10 cellular contexts compared by ENCODE assay signal in the genomic region with DNA sequence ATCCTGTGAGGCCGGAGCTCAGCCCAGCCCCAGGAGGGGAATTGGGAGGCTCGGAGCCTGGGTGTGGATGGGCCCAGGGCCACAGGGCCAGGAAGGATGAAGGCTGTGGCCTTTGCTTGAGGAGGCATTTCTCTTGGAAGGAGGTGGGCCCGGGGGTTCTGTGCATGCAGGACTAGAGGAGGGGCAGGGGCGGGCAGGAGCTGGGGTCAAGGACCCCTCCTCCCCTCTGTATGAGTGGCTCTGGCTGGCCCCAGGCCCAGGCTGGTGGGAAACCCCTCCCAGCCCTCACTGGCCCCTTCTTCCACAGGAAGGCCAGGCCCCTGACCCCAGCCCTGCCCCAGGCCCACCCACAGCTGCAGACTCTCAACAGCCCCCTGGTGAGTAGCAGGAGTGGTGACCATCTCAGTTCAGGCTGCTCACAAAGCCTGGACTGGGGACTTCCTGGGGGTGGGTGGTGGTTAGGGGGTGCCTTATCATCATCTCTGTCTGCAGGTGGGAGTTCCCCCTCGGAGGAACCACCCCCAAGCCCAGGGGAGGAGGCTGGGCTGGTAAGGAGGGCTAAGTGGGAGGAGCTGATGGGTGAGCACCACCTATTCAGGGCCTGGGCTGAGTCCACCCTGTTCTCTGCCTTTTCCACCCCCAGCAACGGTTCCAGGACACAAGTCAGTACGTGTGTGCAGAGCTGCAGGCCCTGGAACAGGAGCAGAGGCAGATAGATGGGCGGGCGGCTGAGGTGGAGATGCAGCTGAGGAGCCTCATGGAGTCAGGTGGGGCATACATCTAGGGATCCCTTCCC. TPM values are rescaled to one million over a fixed set of nuclear protein-coding genes. Genes with fewer than 3 reads are reported as not detected.
A peak's percentile ranks its signal among the peaks of the same experiment; 100 is the strongest.
DNase-seq lines count a peak whose midpoint lies in the region; ATAC-seq and TF ChIP-seq lines count a peak whose summit lies in the region.
"Had no signal": no experiment of that assay in that cellular context is flagged by ENCODE, and none has a peak within 500 bp of the region (broad histone marks: within the 10 kb centered on the region; RNA-seq: fewer than 3 reads in every experiment).

No MANE protein-coding gene starts in this region.

- TF ChIP-seq CTCF in BE2C (IDR thresholded peaks at IDR 0.05; ENCODE audit: low read depth, low read length) (no peak), brain microvascular endothelial cell (IDR thresholded peaks at IDR 0.05; ENCODE audit: low read depth, low read length, missing control alignments) (no peak)

- no peaks in the 10 kb centered on the region for H3K27me3 Mint-ChIP-seq in CD4-positive, CD25-positive, alpha-beta regulatory T cell
- no peaks in the 10 kb centered on the region for H3K27me3 Mint-ChIP-seq in activated CD8-positive, alpha-beta T cell treated with anti-CD3 and anti-CD28 coated beads, Interleukin-2, amount 10 ng/mL, durations not matched to agents 7 days and 5 days (ENCODE audit: low read depth)
- no peaks in the 10 kb centered on the region for H3K27me3 Mint-ChIP-seq in naive thymus-derived CD8-positive, alpha-beta T cell

- POLR2A ChIA-PET in activated CD8-positive, alpha-beta T cell treated with anti-CD3 and anti-CD28 coated beads, Interleukin-2, amount 10 ng/mL, durations not matched to agents 7 days and 5 days (lab: Charles Lee): interaction anchor here (0.5 to 1.5 kb wide), 5 partner anchors 17 to 36 kb away, joined by 3 to 6 read pairs (median 3); a partner anchor contains a TSS
- POLR2A ChIA-PET in naive thymus-derived CD8-positive, alpha-beta T cell (lab: Charles Lee): interaction anchor here (0.6 to 11.7 kb wide), 8 partner anchors 14 to 92 kb away, joined by 3 to 139 read pairs (median 4); a partner anchor contains a TSS

- H3K4me1 ChIP-seq in CD4-positive, CD25-positive, alpha-beta regulatory T cell (ENCODE audit: control insufficient read depth, insufficient read depth, low read length, poor library complexity, severe bottlenecking): peaks cover 19% of the 10 kb centered on the region
- no peaks in the 10 kb centered on the region for H3K4me1 ChIP-seq in BE2C

- H3K27me3 ChIP-seq in CD4-positive, CD25-positive, alpha-beta regulatory T cell (ENCODE audit: control insufficient read depth, insufficient read depth, low read length): no peaks in the 10 kb centered on the region
- H3K27me3 ChIP-seq in BE2C: no peaks in the 10 kb centered on the region
- H3K27me3 ChIP-seq in brain microvascular endothelial cell (replicated peaks): no peaks in the 10 kb centered on the region
- H3K27me3 ChIP-seq: SJSA1 had no signal

- H3K27ac Mint-ChIP-seq in CD4-positive, CD25-positive, alpha-beta regulatory T cell: peak overlapping the region in 1 of 3 donors; percentile 66
- peak overlapping the region; percentile 94 for H3K27ac Mint-ChIP-seq in activated CD8-positive, alpha-beta T cell treated with anti-CD3 and anti-CD28 coated beads, Interleukin-2, amount 10 ng/mL, durations not matched to agents 7 days and 5 days
- H3K27ac Mint-ChIP-seq in naive thymus-derived CD8-positive, alpha-beta T cell: peak overlapping the region in 8 of 10 donors; percentile 1 to 82 (median 72)

- no peaks in the 10 kb centered on the region for H3K9me3 ChIP-seq in CD4-positive, CD25-positive, alpha-beta regulatory T cell (ENCODE audit: control insufficient read depth in 2 of 2, low read length in 2 of 2)
- no peaks in the 10 kb centered on the region for H3K9me3 ChIP-seq in BE2C
- H3K9me3 ChIP-seq: Caco-2 had no signal

- H3K9me3 Mint-ChIP-seq in CD4-positive, CD25-positive, alpha-beta regulatory T cell: no peaks in the 10 kb centered on the region
- no peaks in the 10 kb centered on the region for H3K9me3 Mint-ChIP-seq in activated CD8-positive, alpha-beta T cell treated with anti-CD3 and anti-CD28 coated beads, Interleukin-2, amount 10 ng/mL, durations not matched to agents 7 days and 5 days (ENCODE audit: insufficient read depth)
- no peaks in the 10 kb centered on the region for H3K9me3 Mint-ChIP-seq in naive thymus-derived CD8-positive, alpha-beta T cell

- peaks cover 14% of the 10 kb centered on the region for H3K36me3 ChIP-seq in CD4-positive, CD25-positive, alpha-beta regulatory T cell (ENCODE audit: control insufficient read depth, insufficient read depth, low read length)
- H3K36me3 ChIP-seq in BE2C (no peaks in the 10 kb centered on the region), brain microvascular endothelial cell (replicated peaks) (peaks cover 25% of the 10 kb centered on the region)

- H3K36me3 Mint-ChIP-seq in CD4-positive, CD25-positive, alpha-beta regulatory T cell: peaks cover 4% of the 10 kb centered on the region
- peaks cover 39% of the 10 kb centered on the region for H3K36me3 Mint-ChIP-seq in activated CD8-positive, alpha-beta T cell treated with anti-CD3 and anti-CD28 coated beads, Interleukin-2, amount 10 ng/mL, durations not matched to agents 7 days and 5 days (ENCODE audit: low read depth)
- H3K36me3 Mint-ChIP-seq in naive thymus-derived CD8-positive, alpha-beta T cell: peaks cover 0 to 29% (median 0%) of the 10 kb centered on the region in 3 donors

- CTCF ChIA-PET in activated CD8-positive, alpha-beta T cell treated with anti-CD3 and anti-CD28 coated beads, Interleukin-2, amount 10 ng/mL, durations not matched to agents 7 days and 5 days (lab: Charles Lee): interaction anchor here (0.6 to 12.3 kb wide), 11 partner anchors 8 to 228 kb away, joined by 3 to 172 read pairs (median 4); a partner anchor contains a TSS

- no peak for DNase-seq in CD4-positive, CD25-positive, alpha-beta regulatory T cell
- DNase-seq in GM19238 (ENCODE audit: insufficient read length, low spot score): peak; percentile 75
- DNase-seq in activated CD8-positive, alpha-beta T cell treated with anti-CD3 and anti-CD28 coated beads, Interleukin-2, amount 10 ng/mL, durations not matched to agents 7 days and 5 days: peak; percentile 56
- peak in 7 of 10 donors; percentile 36 to 69 (median 47) for DNase-seq in naive thymus-derived CD8-positive, alpha-beta T cell
- no peak for DNase-seq in BE2C
- no peak for DNase-seq in brain microvascular endothelial cell
- DNase-seq in NCI-H1694 treated with DMSO at 0.1 percent for 48 hours (lab: John Stamatoyannopoulos, UW): no peak

- peak overlapping the region; percentile 23 for H3K27ac ChIP-seq in CD4-positive, CD25-positive, alpha-beta regulatory T cell (ENCODE audit: insufficient read depth, low read length, poor library complexity, severe bottlenecking)
- no peak overlapping the region for H3K27ac ChIP-seq in brain microvascular endothelial cell
- H3K27ac ChIP-seq: SJSA1 had no signal

- peak in 1 of 2 donors; percentile 6 for ATAC-seq in CD4-positive, CD25-positive, alpha-beta regulatory T cell (ENCODE audit: low read depth in 2 of 2)
- ATAC-seq in activated CD8-positive, alpha-beta T cell treated with anti-CD3 and anti-CD28 coated beads, Interleukin-2, amount 10 ng/mL, durations not matched to agents 7 days and 5 days: peak; percentile 26
- ATAC-seq in naive thymus-derived CD8-positive, alpha-beta T cell: peak; percentile 51 to 73
- ATAC-seq in HG03039 (IDR thresholded peaks at IDR 0.05; ENCODE audit: unreplicated experiment): no peak

- in situ Hi-C loops in brain microvascular endothelial cell (cut with HindIII; ENCODE audit: low pct_ligation_motif_present, low sequenced_read_pairs): no loop called here

- peaks cover 0 to 33% (median 13%) of the 10 kb centered on the region in 4 donors for H3K4me1 Mint-ChIP-seq in CD4-positive, CD25-positive, alpha-beta regulatory T cell
- peaks cover 42% of the 10 kb centered on the region for H3K4me1 Mint-ChIP-seq in activated CD8-positive, alpha-beta T cell treated with anti-CD3 and anti-CD28 coated beads, Interleukin-2, amount 10 ng/mL, durations not matched to agents 7 days and 5 days (ENCODE audit: low read depth)
- H3K4me1 Mint-ChIP-seq in naive thymus-derived CD8-positive, alpha-beta T cell: peaks cover 14 to 43% (median 36%) of the 10 kb centered on the region in 4 donors

- H3K4me3 ChIP-seq in CD4-positive, CD25-positive, alpha-beta regulatory T cell (ENCODE audit: low read depth, low read length): no peak overlapping the region
- H3K4me3 ChIP-seq in BE2C (ENCODE audit: low read depth, low read length) (no peak overlapping the region), brain microvascular endothelial cell (ENCODE audit: low read depth, low read length) (no peak overlapping the region)
- H3K4me3 ChIP-seq: SJSA1 had no signal

- no peak overlapping the region for H3K4me3 Mint-ChIP-seq in CD4-positive, CD25-positive, alpha-beta regulatory T cell
- no peak overlapping the region for H3K4me3 Mint-ChIP-seq in activated CD8-positive, alpha-beta T cell treated with anti-CD3 and anti-CD28 coated beads, Interleukin-2, amount 10 ng/mL, durations not matched to agents 7 days and 5 days
- H3K4me3 Mint-ChIP-seq in naive thymus-derived CD8-positive, alpha-beta T cell: peak overlapping the region in 1 of 10 donors; percentile 11

RNA-seq across cellular contexts. Expression of a gene that starts 6.0 kb away (rescaled TPM):
- total RNA-seq in CD4-positive, CD25-positive, alpha-beta regulatory T cell: 5.5 TPM
- polyA plus RNA-seq in CD4-positive, CD25-positive, alpha-beta regulatory T cell: 1 to 10 TPM in 1 of 4 donors, under 1 TPM in 2, not detected in 1; 0.19 to 1.5 (median 0.76) TPM
- under 1 TPM; 0.95 to 0.99 TPM for total RNA-seq in activated CD8-positive, alpha-beta T cell treated with anti-CD3 and anti-CD28 coated beads, Interleukin-2, amount 10 ng/mL, durations not matched to agents 7 days and 5 days
- 1 to 10 TPM; 2.4 to 5.0 TPM for total RNA-seq in naive thymus-derived CD8-positive, alpha-beta T cell
- under 1 TPM in 1 of 3 donors, not detected in 2; 0.34 TPM for polyA plus RNA-seq in naive thymus-derived CD8-positive, alpha-beta T cell
- 2.2 TPM for polyA plus RNA-seq in BE2C (2012; ENCODE audit: insufficient read depth, insufficient read length, low read depth)

RNA-seq across cellular contexts. Expression of a gene that starts 13.8 kb away (rescaled TPM):
- 143 TPM for total RNA-seq in CD4-positive, CD25-positive, alpha-beta regulatory T cell
- polyA plus RNA-seq in CD4-positive, CD25-positive, alpha-beta regulatory T cell: 10 to 100 TPM in 1 of 4 donors, 1 to 10 TPM in 3; 7.8 to 11.6 (median 8.7) TPM
- 10 to 100 TPM; 94.4 to 95.3 TPM for total RNA-seq in activated CD8-positive, alpha-beta T cell treated with anti-CD3 and anti-CD28 coated beads, Interleukin-2, amount 10 ng/mL, durations not matched to agents 7 days and 5 days
- 100 to 1,000 TPM; 101 to 108 TPM for total RNA-seq in naive thymus-derived CD8-positive, alpha-beta T cell
- 10 to 100 TPM; 10.8 to 19.8 (median 11.5) TPM for polyA plus RNA-seq in naive thymus-derived CD8-positive, alpha-beta T cell
- polyA plus RNA-seq in BE2C (2012; ENCODE audit: insufficient read depth, insufficient read length, low read depth): 3.9 TPM

RNA-seq across cellular contexts. Expression of a gene that starts 17.3 kb away (rescaled TPM):
- 49.4 TPM for total RNA-seq in CD4-positive, CD25-positive, alpha-beta regulatory T cell
- polyA plus RNA-seq in CD4-positive, CD25-positive, alpha-beta regulatory T cell: 100 to 1,000 TPM in 3 of 4 donors, 10 to 100 TPM in 1; 77.1 to 158 (median 115) TPM
- 10 to 100 TPM; 32.0 to 33.6 TPM for total RNA-seq in activated CD8-positive, alpha-beta T cell treated with anti-CD3 and anti-CD28 coated beads, Interleukin-2, amount 10 ng/mL, durations not matched to agents 7 days and 5 days
- 10 to 100 TPM; 39.3 to 42.1 TPM for total RNA-seq in naive thymus-derived CD8-positive, alpha-beta T cell
- 100 to 1,000 TPM in 2 of 3 donors, 10 to 100 TPM in 1; 70.9 to 122 (median 101) TPM for polyA plus RNA-seq in naive thymus-derived CD8-positive, alpha-beta T cell
- 68.0 TPM for polyA plus RNA-seq in BE2C (2012; ENCODE audit: insufficient read depth, insufficient read length, low read depth)

RNA-seq across cellular contexts. Expression of a gene that starts 19.4 kb away (rescaled TPM):
- total RNA-seq in CD4-positive, CD25-positive, alpha-beta regulatory T cell: 34.6 TPM
- polyA plus RNA-seq in CD4-positive, CD25-positive, alpha-beta regulatory T cell: 10 to 100 TPM; 64.6 to 84.7 (median 73.1) TPM
- 10 to 100 TPM; 39.2 to 40.7 TPM for total RNA-seq in activated CD8-positive, alpha-beta T cell treated with anti-CD3 and anti-CD28 coated beads, Interleukin-2, amount 10 ng/mL, durations not matched to agents 7 days and 5 days
- total RNA-seq in naive thymus-derived CD8-positive, alpha-beta T cell: 10 to 100 TPM; 31.5 to 32.7 TPM
- 10 to 100 TPM; 62.9 to 86.3 (median 80.1) TPM for polyA plus RNA-seq in naive thymus-derived CD8-positive, alpha-beta T cell
- 321 TPM for polyA plus RNA-seq in BE2C (2012; ENCODE audit: insufficient read depth, insufficient read length, low read depth)

RNA-seq across cellular contexts. Expression of a gene that starts 24.4 kb away (rescaled TPM):
- total RNA-seq in CD4-positive, CD25-positive, alpha-beta regulatory T cell: 73.1 TPM
- polyA plus RNA-seq in CD4-positive, CD25-positive, alpha-beta regulatory T cell: 10 to 100 TPM in 2 of 4 donors, 1 to 10 TPM in 2; 8.1 to 11.6 (median 9.8) TPM
- total RNA-seq in activated CD8-positive, alpha-beta T cell treated with anti-CD3 and anti-CD28 coated beads, Interleukin-2, amount 10 ng/mL, durations not matched to agents 7 days and 5 days: 10 to 100 TPM; 56.7 to 66.5 TPM
- 10 to 100 TPM; 61.6 to 66.3 TPM for total RNA-seq in naive thymus-derived CD8-positive, alpha-beta T cell
- 10 to 100 TPM in 2 of 3 donors, 1 to 10 TPM in 1; 8.7 to 20.5 (median 12.7) TPM for polyA plus RNA-seq in naive thymus-derived CD8-positive, alpha-beta T cell
- polyA plus RNA-seq in BE2C (2012; ENCODE audit: insufficient read depth, insufficient read length, low read depth): 38.5 TPM

Comparison
In these comparisons a context has a peak if more than half of its experiments do, and no peak if none do; other contexts are left out.
1. DNase-seq: peak in GM19238 (single experiment), activated CD8-positive, alpha-beta T cell treated with anti-CD3 and anti-CD28 coated beads, Interleukin-2, amount 10 ng/mL, durations not matched to agents 7 days and 5 days (single experiment) and naive thymus-derived CD8-positive, alpha-beta T cell (7 of 10); none in CD4-positive, CD25-positive, alpha-beta regulatory T cell (0 of 3), BE2C (single experiment), brain microvascular endothelial cell (single experiment) and NCI-H1694 treated with DMSO at 0.1 percent for 48 hours (single experiment).